ENCODE assay signal across 6 cellular contexts in genomic region chr1:111008031-111008430, GRCh38.
"Had no signal": no experiment of that assay in that cellular context is flagged by ENCODE, and none has a peak within 500 bp of the region (broad histone marks: within the 10 kb centered on the region; RNA-seq: fewer than 3 reads in every experiment).

No MANE protein-coding gene starts in this region.

- H3K4me3 Mint-ChIP-seq: IgD-negative memory B cell had no signal

- H3K4me3 ChIP-seq: K562 had no signal

- FAIRE-seq: HepG2, HTR-8/SVneo, K562 had no signal

- DNase-seq: IMR-90 had no signal

- ATAC-seq: HepG2, K562 had no signal

- H3K27ac ChIP-seq: HL-60 had no signal

- H3K27ac Mint-ChIP-seq: IgD-negative memory B cell had no signal
